In genomic region chr19:49443366-49444099, GRCh38 we compare ENCODE assay signal across 9 cellular contexts. TPM values are rescaled to one million over a fixed set of nuclear protein-coding genes. Genes with fewer than 3 reads are reported as not detected.
DNase-seq lines count a peak whose midpoint lies in the region; ATAC-seq and TF ChIP-seq lines count a peak whose summit lies in the region.
"Had no signal": no experiment of that assay in that cellular context is flagged by ENCODE, and none has a peak within 500 bp of the region (broad histone marks: within the 10 kb centered on the region; RNA-seq: fewer than 3 reads in every experiment).

No MANE protein-coding gene starts in this region.

- peak overlapping the region; percentile 28 for H3K27ac ChIP-seq in caudate nucleus (ENCODE audit: low read depth, low read length)

- no peaks in the 10 kb centered on the region for H3K9me3 Mint-ChIP-seq in activated B cell treated with CpG ODN at 0.5 μM for 24 hours

- H3K4me3 ChIP-seq in AG10803 (ENCODE audit: low read length), result peak overlapping the region; percentile 77

- intact Hi-C loops in activated B cell treated with CpG ODN at 0.5 μM for 24 hours (cut with micrococcal nuclease), result loop anchor here (1.0 to 2.0 kb wide), 10 partner anchors 8 to 217 kb away; partner anchors contain the start of gene PIH1D1

- H3K27me3 Mint-ChIP-seq in activated B cell treated with CpG ODN at 0.5 μM for 24 hours, result peaks cover 34% of the 10 kb centered on the region

- DNase-seq in AG10803 (ENCODE audit: low read depth) (peak; percentile 94), NCI-H226 (peak; percentile 91), activated B cell treated with CpG ODN at 0.5 μM for 24 hours (peak; percentile 94), caudate nucleus (lab: John Stamatoyannopoulos, UW) (peak in 60 of 61 donors; percentile 12 to 99 (median 91)), islet precursor cell (peak; percentile 97)
- peak; percentile 81 to 92 for DNase-seq in stimulated activated CD4-positive, alpha-beta T cell treated with anti-CD3 and anti-CD28 coated beads, Interleukin-12 subunit alpha, Interleukin-12 subunit beta, amount 100 ng/mL, for 24 hours (ENCODE audit: low read depth in 2 of 2)

- ATAC-seq in GM19025 (IDR thresholded peaks at IDR 0.05; ENCODE audit: low read depth, unreplicated experiment) (peak; percentile 73), HG03342 (IDR thresholded peaks at IDR 0.05; ENCODE audit: unreplicated experiment) (peak; percentile 74), activated B cell treated with CpG ODN at 0.5 μM for 24 hours (ENCODE audit: low read depth) (peak; percentile 85)

- peak overlapping the region; percentile 86 for H3K4me3 Mint-ChIP-seq in activated B cell treated with CpG ODN at 0.5 μM for 24 hours

- peaks cover 39% of the 10 kb centered on the region for H3K4me1 Mint-ChIP-seq in activated B cell treated with CpG ODN at 0.5 μM for 24 hours

- peak overlapping the region; percentile 90 for H3K27ac Mint-ChIP-seq in activated B cell treated with CpG ODN at 0.5 μM for 24 hours

- POLR2A ChIA-PET in activated B cell treated with CpG ODN at 0.5 μM for 24 hours (lab: Charles Lee), result interaction anchor here (0.6 to 2.9 kb wide), 14 partner anchors 26 to 627 kb away, joined by 3 to 28 read pairs (median 4); partner anchors contain the start of genes FCGRT and TEAD2

- peak; percentile 78 for TF ChIP-seq CTCF in AG10803 (conservative IDR thresholded peaks at IDR 0.05; ENCODE audit: low read length)
- peak; percentile 77 for TF ChIP-seq CTCF in activated B cell treated with CpG ODN at 0.5 μM for 24 hours (IDR thresholded peaks at IDR 0.05)

- H3K36me3 Mint-ChIP-seq in activated B cell treated with CpG ODN at 0.5 μM for 24 hours (ENCODE audit: low read depth), result peaks cover 24% of the 10 kb centered on the region

- CTCF ChIA-PET in activated B cell treated with CpG ODN at 0.5 μM for 24 hours (lab: Charles Lee), result interaction anchor here (0.6 to 3.3 kb wide), 12 partner anchors 8 to 217 kb away, joined by 3 to 28 read pairs (median 5); partner anchors contain the start of gene PIH1D1

RNA-seq across cellular contexts. Expression of gene SLC17A7, which starts 2.2 kb away (rescaled TPM):
- 0.15 and 0.55 TPM in 2 replicates for total RNA-seq in activated B cell treated with CpG ODN at 0.5 μM for 24 hours

RNA-seq across cellular contexts. Expression of gene PIH1D1, which starts 8.1 kb away (rescaled TPM):
- 110 and 111 TPM in 2 replicates for total RNA-seq in activated B cell treated with CpG ODN at 0.5 μM for 24 hours

RNA-seq across cellular contexts. Expression of gene ALDH16A1, which starts 9.5 kb away (rescaled TPM):
- total RNA-seq in activated B cell treated with CpG ODN at 0.5 μM for 24 hours, result 61.4 and 61.6 TPM in 2 replicates

RNA-seq across cellular contexts. Expression of gene GFY, which starts 18.3 kb away (rescaled TPM):
- not detected in 2 replicates for total RNA-seq in activated B cell treated with CpG ODN at 0.5 μM for 24 hours
- total RNA-seq: T-helper 1 cell treated with Interleukin-12 subunit alpha and Interleukin-12 subunit beta and Interleukin-4 antibody, amounts not matched to agents 30 ng/mL and 1 ng/mL, for 36 hours had no signal

RNA-seq across cellular contexts. Expression of gene PTH2, which starts 20.3 kb away (rescaled TPM):
- not detected in 2 replicates for total RNA-seq in activated B cell treated with CpG ODN at 0.5 μM for 24 hours
- total RNA-seq: T-helper 1 cell treated with Interleukin-12 subunit alpha and Interleukin-12 subunit beta and Interleukin-4 antibody, amounts not matched to agents 30 ng/mL and 1 ng/mL, for 36 hours had no signal

Comparison
In these comparisons a context has a peak if more than half of its experiments do, and no peak if none do; other contexts are left out.
1. Peak in every context shown above with its lines: DNase-seq, ATAC-seq, H3K4me3 ChIP-seq and H3K27ac ChIP-seq.